ENCODE assay signal across 25 cellular contexts in the genomic region with DNA sequence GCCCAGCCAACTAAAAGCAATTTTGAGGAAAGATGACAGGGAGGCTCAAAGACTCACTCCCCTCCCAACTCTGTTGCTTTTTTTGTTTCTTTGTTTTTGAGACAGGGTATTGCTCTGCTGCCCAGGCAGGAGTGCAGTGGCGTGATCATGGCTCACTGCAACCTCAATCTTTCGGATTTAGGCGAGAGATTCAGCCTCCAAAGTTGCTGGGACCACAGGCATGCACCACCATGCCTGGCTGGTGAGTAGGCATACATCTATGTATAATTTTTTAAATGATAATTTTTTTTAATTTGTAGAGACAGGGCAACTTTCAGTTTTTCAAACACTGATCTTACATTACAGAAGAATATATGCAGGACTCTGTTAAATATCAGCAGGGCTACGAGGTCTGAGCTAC. TPM values are rescaled to one million over a fixed set of nuclear protein-coding genes. Genes with fewer than 3 reads are reported as not detected.
A peak's percentile ranks its signal among the peaks of the same experiment; 100 is the strongest.
DNase-seq lines count a peak whose midpoint lies in the region; ATAC-seq and TF ChIP-seq lines count a peak whose summit lies in the region.
"Had no signal": no experiment of that assay in that cellular context is flagged by ENCODE, and none has a peak within 500 bp of the region (broad histone marks: within the 10 kb centered on the region; RNA-seq: fewer than 3 reads in every experiment).

No MANE protein-coding gene starts in this region.

- no peak for TF ChIP-seq CTCF in PC-3 (conservative IDR thresholded peaks at IDR 0.05; ENCODE audit: low read depth, low read length)
- TF ChIP-seq CTCF in fibroblast of lung (conservative IDR thresholded peaks at IDR 0.05 in 1 of 2, IDR thresholded peaks at IDR 0.05 in 1 of 2; ENCODE audit: low read depth in 1 of 2, low read length in 2 of 2), result no peak
- no peak for TF ChIP-seq CTCF in psoas muscle (IDR thresholded peaks at IDR 0.05)

- H4K91ac ChIP-seq in neuronal stem cell (ENCODE audit: low read depth, low read length, poor library complexity), result no peak overlapping the region

- no peak overlapping the region for H3K14ac ChIP-seq in neuronal stem cell (ENCODE audit: low read length)

- intact Hi-C loops in PC-3 (cut with micrococcal nuclease) (no loop called here), psoas muscle (cut with DNase I) (no loop called here)

- H3K79me1 ChIP-seq in neuronal stem cell (ENCODE audit: low read depth, low read length), result no peaks in the 10 kb centered on the region

- H2BK15ac ChIP-seq in neuronal stem cell (ENCODE audit: low read length), result no peak overlapping the region

- no CpG with 5 or more reads among the region's 4 CpGs for WGBS in neuronal stem cell (ENCODE audit: extremely low coverage in 2 of 2, insufficient read length in 2 of 2, insufficient replicate concordance in 1 of 2), 2 donors
- WGBS in psoas muscle, 3 donors, result 92 to 95% (median 93%) methylated on average over 4 of the region's 4 CpGs

- H3F3A ChIP-seq in PC-3 (ENCODE audit: low read length, unreplicated experiment), result peaks cover 5% of the 10 kb centered on the region

- H3K9me3 ChIP-seq in PC-3 (ENCODE audit: low read length) (no peaks in the 10 kb centered on the region), fibroblast of lung (ENCODE audit: control insufficient read depth, insufficient read depth, low read depth, low read length) (no peaks in the 10 kb centered on the region), neuronal stem cell (replicated peaks in 1 of 2; ENCODE audit: control insufficient read depth in 2 of 2, insufficient read depth in 1 of 2, low read depth in 1 of 2, low read length in 2 of 2) (no peaks in the 10 kb centered on the region), psoas muscle (no peaks in the 10 kb centered on the region)
- H3K9me3 ChIP-seq: A549, colonic mucosa, pancreas, spleen, tibial nerve had no signal

- H3K4me1 ChIP-seq in PC-3 (ENCODE audit: insufficient read depth, low read length) (peaks cover 56% of the 10 kb centered on the region), fibroblast of lung (ENCODE audit: control insufficient read depth, extremely low read depth, insufficient read depth, low read length) (peaks cover 23% of the 10 kb centered on the region), neuronal stem cell (ENCODE audit: control insufficient read depth in 2 of 2, insufficient read depth in 1 of 2, low read depth in 1 of 2, low read length in 2 of 2) (peaks cover 2 to 14% of the 10 kb centered on the region in 2 donors), psoas muscle (no peaks in the 10 kb centered on the region)
- H3K4me1 ChIP-seq: spleen, tibial nerve had no signal

- no peak overlapping the region for H3K18ac ChIP-seq in neuronal stem cell (ENCODE audit: low read length)

- no peak overlapping the region for H3K4me2 ChIP-seq in PC-3 (ENCODE audit: low read length)
- no peak overlapping the region for H3K4me2 ChIP-seq in fibroblast of lung (ENCODE audit: extremely low read depth, insufficient read depth, low read length)
- H3K4me2 ChIP-seq in neuronal stem cell (ENCODE audit: insufficient read depth, low read length, poor library complexity, severe bottlenecking), result no peak overlapping the region
- H3K4me2 ChIP-seq: A549 had no signal

- no peak overlapping the region for H3K4ac ChIP-seq in neuronal stem cell (ENCODE audit: low read length)

- H3K4me3 ChIP-seq in PC-3 (ENCODE audit: low read length) (no peak overlapping the region), fibroblast of lung (replicated peaks in 1 of 4; ENCODE audit: control extremely low read depth in 1 of 4, insufficient read depth in 1 of 4, low read depth in 3 of 4, low read length in 4 of 4) (no peak overlapping the region), neuronal stem cell (ENCODE audit: low read length in 2 of 2) (no peak overlapping the region), psoas muscle (no peak overlapping the region)
- H3K4me3 ChIP-seq: A549, colonic mucosa, pancreas, spleen, tibial nerve had no signal

- no peaks in the 10 kb centered on the region for H3K9me2 ChIP-seq in PC-3 (replicated peaks; ENCODE audit: low read length)

- H3K27me3 ChIP-seq in PC-3 (ENCODE audit: low read length) (no peaks in the 10 kb centered on the region), fibroblast of lung (ENCODE audit: control insufficient read depth, insufficient read depth, low read length) (no peaks in the 10 kb centered on the region), neuronal stem cell (ENCODE audit: control insufficient read depth in 3 of 3, insufficient read depth in 3 of 3, low read depth in 1 of 3, low read length in 3 of 3) (no peaks in the 10 kb centered on the region), psoas muscle (ENCODE audit: insufficient read depth in 3 of 3, low read length in 2 of 3) (no peaks in the 10 kb centered on the region)
- H3K27me3 ChIP-seq: colonic mucosa, pancreas, spleen, tibial nerve had no signal

- H3K27ac ChIP-seq in PC-3 (ENCODE audit: low read length) (0 out of 2 replicates have a peak overlapping the region, but pooled peaks have one; percentile 98), fibroblast of lung (ENCODE audit: insufficient read depth, low read length) (peak overlapping the region; percentile 33), neuronal stem cell (replicated peaks; ENCODE audit: low read length) (no peak overlapping the region), psoas muscle (no peak overlapping the region)
- H3K27ac ChIP-seq: A549, colonic mucosa, pancreas, spleen, tibial nerve had no signal

- no peak overlapping the region for H2AK5ac ChIP-seq in neuronal stem cell (ENCODE audit: low read depth, low read length)

- H2BK120ac ChIP-seq in neuronal stem cell (ENCODE audit: low read depth, low read length), result no peak overlapping the region

- no peak overlapping the region for H3K23ac ChIP-seq in neuronal stem cell (ENCODE audit: low read depth, low read length, poor library complexity)

- DNase-seq in EH (ENCODE audit: low read depth) (peak; percentile 65), PC-3 (no peak), fibroblast of lung (ENCODE audit: low read depth in 2 of 2) (peak; percentile 15 to 80), neuronal stem cell (ENCODE audit: low spot score) (no peak), psoas muscle (no peak), NCI-H748 treated with DMSO at 0.1 percent for 48 hours (lab: John Stamatoyannopoulos, UW) (no peak), cortex of kidney (lab: John Stamatoyannopoulos, UW) (no peak)
- DNase-seq: activated CD4-positive, alpha-beta memory T cell treated with anti-CD3 and anti-CD28 coated beads for 36 hours; activated CD4-positive, CD25-positive, alpha-beta regulatory T cell treated with anti-CD3 and anti-CD28 coated beads, Interleukin-2, amount 50 U/mL, for 72 hours; activated CD8-positive, alpha-beta memory T cell treated with anti-CD3 and anti-CD28 coated beads, Interleukin-2, amount 50 U/mL, for 4 hours; activated naive CD4-positive, alpha-beta T cell treated with anti-CD3 and anti-CD28 coated beads, Interleukin-2, amount 10 ng/mL, durations not matched to agents 7 days and 5 days; CD4-positive, alpha-beta memory T cell; colonic mucosa; effector memory CD4-positive, alpha-beta T cell; erythroblast; NCI-H146; NCI-H2107; nephron progenitor cell; pancreas; Right ventricle myocardium superior; spleen had no signal

- CTCF ChIA-PET in PC-3 (lab: Charles Lee), result interaction anchor here (0.6 kb wide), 1 partner anchor 16 kb away, joined by 3 read pairs; no protein-coding TSS in a partner anchor

- ATAC-seq in PC-3 (no peak), psoas muscle (no peak), GM21528 (IDR thresholded peaks at IDR 0.05; ENCODE audit: low FRiP score, unreplicated experiment) (no peak)
- ATAC-seq: A549, Panc1, pancreas had no signal

- no peaks in the 10 kb centered on the region for H3K36me3 ChIP-seq in PC-3 (ENCODE audit: low read depth, low read length)
- no peaks in the 10 kb centered on the region for H3K36me3 ChIP-seq in fibroblast of lung (ENCODE audit: control insufficient read depth, insufficient read depth, low read length)
- peaks cover 0 to 2% of the 10 kb centered on the region in 2 donors for H3K36me3 ChIP-seq in neuronal stem cell (replicated peaks in 1 of 2; ENCODE audit: control insufficient read depth in 2 of 2, insufficient read depth in 2 of 2, low read length in 2 of 2)
- H3K36me3 ChIP-seq in psoas muscle (ENCODE audit: insufficient read depth in 1 of 2, low read depth in 1 of 2), result peaks cover 0 to 14% of the 10 kb centered on the region in 2 donors
- H3K36me3 ChIP-seq: colonic mucosa, pancreas had no signal

- no peak overlapping the region for H2BK12ac ChIP-seq in neuronal stem cell (ENCODE audit: low read length)

- H3K79me2 ChIP-seq in PC-3 (ENCODE audit: low read length) (no peaks in the 10 kb centered on the region), fibroblast of lung (ENCODE audit: control insufficient read depth, insufficient read depth, low read length) (no peaks in the 10 kb centered on the region)

- H4K20me1 ChIP-seq in PC-3 (ENCODE audit: low read length) (no peaks in the 10 kb centered on the region), fibroblast of lung (ENCODE audit: control insufficient read depth, extremely low read depth, insufficient read depth, low read length) (no peaks in the 10 kb centered on the region)

- H4K8ac ChIP-seq in neuronal stem cell (ENCODE audit: low read depth, low read length), result no peak overlapping the region

- no peak overlapping the region for H3K9ac ChIP-seq in PC-3 (ENCODE audit: low read length)
- H3K9ac ChIP-seq in fibroblast of lung (ENCODE audit: insufficient read depth, low read length), result no peak overlapping the region
- no peak overlapping the region for H3K9ac ChIP-seq in neuronal stem cell (ENCODE audit: low read depth, low read length, poor library complexity)

- POLR2A ChIA-PET in PC-3 (lab: Charles Lee; ENCODE audit: unreplicated experiment), result no interaction called here

- no TSS peak for BruUV-seq in PC-3 (replicated peaks; lab: Mats Ljungman, UMichigan)

- H2BK5ac ChIP-seq in neuronal stem cell (ENCODE audit: low read length), result no peak overlapping the region

- H2AFZ ChIP-seq in PC-3 (ENCODE audit: low read length), result no peak overlapping the region
- H2AFZ ChIP-seq in fibroblast of lung (ENCODE audit: low read length), result no peak overlapping the region
- peak overlapping the region; percentile 50 for H2AFZ ChIP-seq in neuronal stem cell (ENCODE audit: low read length)

RNA-seq across cellular contexts. Expression of gene THUMPD3, which starts 15.8 kb away (rescaled TPM):
- 45.3 and 65.5 TPM in 2 replicates for total RNA-seq in PC-3 (2014; rRNA removed)
- 59.9 and 68.3 TPM in 2 replicates for total RNA-seq in fibroblast of lung
- polyA plus RNA-seq in fibroblast of lung, result 48.9 and 57.8 TPM in 2 replicates
- 40.5 and 46.6 TPM in 2 replicates for polyA plus RNA-seq in fibroblast of lung (2012)
- polyA minus RNA-seq in fibroblast of lung (ENCODE audit: low replicate concordance), result 15.4 and 32.2 TPM in 2 replicates
- polyA plus RNA-seq in neuronal stem cell (2013, experiment 1 of 2), result 29.3 TPM
- 27.9 TPM for polyA plus RNA-seq in neuronal stem cell (2013, experiment 2 of 2)
- 10 to 100 TPM; 40.0 to 57.7 (median 52.9) TPM for total RNA-seq in psoas muscle
- 10 to 100 TPM; 42.8 to 70.5 (median 59.0) TPM for polyA plus RNA-seq in psoas muscle

RNA-seq across cellular contexts. Expression of gene SETD5, which starts 50.3 kb away (rescaled TPM):
- 64.9 and 74.9 TPM in 2 replicates for total RNA-seq in PC-3 (2014; rRNA removed)
- 29.8 and 53.7 TPM in 2 replicates for total RNA-seq in fibroblast of lung
- 39.5 and 62.5 TPM in 2 replicates for polyA plus RNA-seq in fibroblast of lung
- polyA plus RNA-seq in fibroblast of lung (2012), result 26.6 and 49.8 TPM in 2 replicates
- 75.8 and 88.6 TPM in 2 replicates for polyA minus RNA-seq in fibroblast of lung (ENCODE audit: low replicate concordance)
- 210 TPM for polyA plus RNA-seq in neuronal stem cell (2013, experiment 1 of 2)
- 225 TPM for polyA plus RNA-seq in neuronal stem cell (2013, experiment 2 of 2)
- total RNA-seq in psoas muscle, result 10 to 100 TPM; 58.3 to 69.3 (median 66.6) TPM
- 10 to 100 TPM; 12.8 to 34.8 (median 19.7) TPM for polyA plus RNA-seq in psoas muscle

Comparison
In these comparisons a context has a peak if more than half of its experiments do, and no peak if none do; other contexts are left out.
1. DNase-seq: peak in EH (single experiment) and fibroblast of lung (2 of 2); none in PC-3 (single experiment), neuronal stem cell (single experiment), psoas muscle (0 of 2), NCI-H748 treated with DMSO at 0.1 percent for 48 hours (single experiment) and cortex of kidney (single experiment).
2. H3K27ac ChIP-seq: peak in PC-3 (single experiment) and fibroblast of lung (single experiment); none in neuronal stem cell (single experiment) and psoas muscle (single experiment).